19 cellular contexts compared by ENCODE assay signal in the genomic region with DNA sequence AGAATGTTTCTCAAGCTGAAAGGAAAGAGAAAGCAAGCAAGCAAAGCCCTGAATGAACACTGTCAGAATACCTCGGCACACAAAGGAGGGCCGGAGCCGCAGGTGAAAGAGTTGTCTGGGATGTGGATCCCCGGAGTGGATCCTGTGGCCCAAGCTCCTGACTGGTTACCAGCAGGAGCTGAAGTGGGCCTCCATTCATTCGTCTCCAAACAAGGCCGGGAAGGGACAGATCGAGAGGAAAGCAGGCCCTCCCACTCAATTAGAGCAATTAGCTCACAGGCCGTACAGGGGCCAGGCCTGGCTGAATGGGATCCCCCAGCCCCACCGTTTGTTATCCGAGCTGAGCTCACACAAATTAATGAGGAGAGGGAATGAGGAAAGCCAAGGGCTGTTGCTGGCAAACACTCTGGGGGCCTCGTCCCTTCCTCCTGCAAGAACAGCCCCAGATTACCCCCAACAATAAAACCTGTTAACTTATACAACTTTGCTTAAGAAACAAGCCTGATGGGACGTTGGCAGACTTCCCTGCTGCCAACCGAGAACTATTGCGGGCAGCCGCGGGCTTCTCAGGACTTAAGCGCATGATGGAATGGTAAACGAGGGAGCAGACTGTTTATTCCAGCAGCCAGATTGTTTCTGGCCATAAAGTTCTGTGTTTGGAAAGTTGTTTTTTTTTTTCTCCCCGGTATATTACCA.
A peak's percentile ranks its signal among the peaks of the same experiment; 100 is the strongest.
DNase-seq lines count a peak whose midpoint lies in the region; ATAC-seq and TF ChIP-seq lines count a peak whose summit lies in the region.
"Had no signal": no experiment of that assay in that cellular context is flagged by ENCODE, and none has a peak within 500 bp of the region (broad histone marks: within the 10 kb centered on the region; RNA-seq: fewer than 3 reads in every experiment).

No MANE protein-coding gene starts in this region.

- no peaks in the 10 kb centered on the region for H3K9me3 ChIP-seq in endodermal cell (ENCODE audit: control insufficient read depth, low read length)
- no peaks in the 10 kb centered on the region for H3K9me3 ChIP-seq in neural cell (ENCODE audit: low read length)
- no peaks in the 10 kb centered on the region for H3K9me3 ChIP-seq in aorta (ENCODE audit: control insufficient read depth, low read length)
- H3K9me3 ChIP-seq: gastrocnemius medialis, ovary had no signal

- H3K36me3 ChIP-seq in endodermal cell (ENCODE audit: control insufficient read depth, insufficient read depth, low read length): no peaks in the 10 kb centered on the region
- no peaks in the 10 kb centered on the region for H3K36me3 ChIP-seq in neural cell (ENCODE audit: insufficient read depth, low read length)
- no peaks in the 10 kb centered on the region for H3K36me3 ChIP-seq in aorta (ENCODE audit: control insufficient read depth in 1 of 2, insufficient read depth in 2 of 2, low read length in 1 of 2)
- H3K36me3 ChIP-seq: gastrocnemius medialis, ovary had no signal

- no peaks in the 10 kb centered on the region for H3K27me3 ChIP-seq in endodermal cell (ENCODE audit: control insufficient read depth, insufficient read depth, low read length, poor library complexity, severe bottlenecking)
- no peaks in the 10 kb centered on the region for H3K27me3 ChIP-seq in neural cell (ENCODE audit: insufficient read depth, low read depth, low read length)
- no peaks in the 10 kb centered on the region for H3K27me3 ChIP-seq in aorta (ENCODE audit: control insufficient read depth in 1 of 2, insufficient read depth in 2 of 2, low read length in 1 of 2)
- H3K27me3 ChIP-seq: gastrocnemius medialis, ovary had no signal

- peak overlapping the region; percentile 47 for H2AFZ ChIP-seq in neural cell (ENCODE audit: low read depth, low read length)

- H3K4me1 ChIP-seq in endodermal cell (ENCODE audit: control insufficient read depth, insufficient read depth, low read length) (peaks cover 3% of the 10 kb centered on the region), aorta (ENCODE audit: control insufficient read depth in 1 of 2, insufficient read depth in 2 of 2, low read length in 2 of 2) (no peaks in the 10 kb centered on the region)

- no peaks in the 10 kb centered on the region for H3K9me3 Mint-ChIP-seq in endodermal cell
- H3K9me3 Mint-ChIP-seq: activated naive CD8-positive, alpha-beta T cell treated with anti-CD3 and anti-CD28 coated beads, Interleukin-2, amount 10 ng/mL, durations not matched to agents 7 days and 5 days; immature natural killer cell had no signal

- no peak overlapping the region for H3K4me2 ChIP-seq in neural cell (ENCODE audit: low read length)

- no peaks in the 10 kb centered on the region for H3K9me2 ChIP-seq in neural cell (ENCODE audit: insufficient read depth, low read length)

- no peak overlapping the region for H3K27ac Mint-ChIP-seq in endodermal cell
- H3K27ac Mint-ChIP-seq: activated CD4-positive, alpha-beta T cell treated with anti-CD3 and anti-CD28 coated beads for 36 hours; activated naive CD8-positive, alpha-beta T cell treated with anti-CD3 and anti-CD28 coated beads, Interleukin-2, amount 10 ng/mL, durations not matched to agents 7 days and 5 days; immature natural killer cell had no signal

- H3K9ac ChIP-seq in endodermal cell (ENCODE audit: extremely low read depth, low read length, poor library complexity, severe bottlenecking) (no peak overlapping the region), neural cell (ENCODE audit: low read length) (peak overlapping the region; percentile 17)

- no peaks in the 10 kb centered on the region for H3K27me3 Mint-ChIP-seq in endodermal cell (ENCODE audit: insufficient read depth)
- H3K27me3 Mint-ChIP-seq: activated CD4-positive, alpha-beta T cell treated with anti-CD3 and anti-CD28 coated beads for 36 hours had no signal

- DNase-seq in Right ventricle myocardium inferior (ENCODE audit: missing footprints) (peak; percentile 33), left cardiac atrium (no peak), endodermal cell (peak; percentile 68), aorta (no peak)
- DNase-seq in activated naive CD4-positive, alpha-beta T cell treated with Interleukin-2 at 50 U/mL for 16 hours: no peak
- DNase-seq: ACHN; activated CD4-positive, alpha-beta T cell treated with anti-CD3 and anti-CD28 coated beads for 36 hours; activated naive CD8-positive, alpha-beta T cell treated with anti-CD3 and anti-CD28 coated beads, Interleukin-2, amount 10 ng/mL, durations not matched to agents 7 days and 5 days; cerebellar nuclear complex; gastrocnemius medialis; immature natural killer cell; NCI-H2029 treated with DMSO at 0.1 percent for 48 hours; ovary; SHP77 treated with DMSO at 0.1 percent for 48 hours; stimulated activated CD4-positive, alpha-beta T cell treated with anti-CD3 and anti-CD28 coated beads, Interleukin-15, amount 100 ng/mL, for 24 hours; T-helper 2 cell had no signal

- no peaks in the 10 kb centered on the region for H3F3A ChIP-seq in neural cell (ENCODE audit: insufficient read depth, low read length, poor library complexity, severe bottlenecking)

- H3K4me3 Mint-ChIP-seq in endodermal cell: no peak overlapping the region
- H3K4me3 Mint-ChIP-seq: activated CD4-positive, alpha-beta T cell treated with anti-CD3 and anti-CD28 coated beads for 36 hours; activated naive CD8-positive, alpha-beta T cell treated with anti-CD3 and anti-CD28 coated beads, Interleukin-2, amount 10 ng/mL, durations not matched to agents 7 days and 5 days; immature natural killer cell had no signal

- H3K4me1 Mint-ChIP-seq in endodermal cell: peaks cover 24% of the 10 kb centered on the region
- H3K4me1 Mint-ChIP-seq: activated CD4-positive, alpha-beta T cell treated with anti-CD3 and anti-CD28 coated beads for 36 hours; activated naive CD8-positive, alpha-beta T cell treated with anti-CD3 and anti-CD28 coated beads, Interleukin-2, amount 10 ng/mL, durations not matched to agents 7 days and 5 days; immature natural killer cell had no signal

- ATAC-seq in Right ventricle myocardium inferior (no peak), left cardiac atrium (no peak), aorta (ENCODE audit: low FRiP score) (no peak), HG02885 (IDR thresholded peaks at IDR 0.05; ENCODE audit: poor library complexity, unreplicated experiment) (no peak), GM19395 (IDR thresholded peaks at IDR 0.05; ENCODE audit: unreplicated experiment) (no peak)
- ATAC-seq: activated CD4-positive, alpha-beta T cell treated with anti-CD3 and anti-CD28 coated beads for 36 hours; gastrocnemius medialis had no signal

- TF ChIP-seq CTCF in endodermal cell (conservative IDR thresholded peaks at IDR 0.05) (no peak), neural cell (IDR thresholded peaks at IDR 0.05; ENCODE audit: poor library complexity, severe bottlenecking) (no peak)

- no peak overlapping the region for H3K4me3 ChIP-seq in endodermal cell (ENCODE audit: low read length)
- H3K4me3 ChIP-seq in neural cell (ENCODE audit: low read length): no peak overlapping the region
- H3K4me3 ChIP-seq in aorta (ENCODE audit: low read length in 2 of 2): no peak overlapping the region
- H3K4me3 ChIP-seq: gastrocnemius medialis, ovary had no signal

- H3K27ac ChIP-seq in endodermal cell (ENCODE audit: low read depth, low read length): peak overlapping the region; percentile 32
- H3K27ac ChIP-seq in neural cell (ENCODE audit: low read length): no peak overlapping the region
- H3K27ac ChIP-seq in aorta (ENCODE audit: low read depth in 1 of 2, low read length in 2 of 2): no peak overlapping the region
- H3K27ac ChIP-seq: gastrocnemius medialis, ovary had no signal

- no peaks in the 10 kb centered on the region for H4K20me1 ChIP-seq in neural cell (ENCODE audit: insufficient read depth)

- no peaks in the 10 kb centered on the region for H3K79me2 ChIP-seq in neural cell (replicated peaks; ENCODE audit: insufficient read depth, low read length)

- TF ChIP-seq EP300 in neural cell (conservative IDR thresholded peaks at IDR 0.05; ENCODE audit: poor library complexity, severe bottlenecking): no peak

- H3K36me3 Mint-ChIP-seq in endodermal cell (ENCODE audit: low read depth): no peaks in the 10 kb centered on the region
- H3K36me3 Mint-ChIP-seq: activated naive CD8-positive, alpha-beta T cell treated with anti-CD3 and anti-CD28 coated beads, Interleukin-2, amount 10 ng/mL, durations not matched to agents 7 days and 5 days; immature natural killer cell had no signal

- 65 to 71% methylated on average over 13 to 19 of the region's 19 CpGs for WGBS in endodermal cell (ENCODE audit: insufficient coverage in 1 of 2, insufficient read length in 1 of 2), 2 experiments
- WGBS in aorta, 2 donors: 48 to 52% methylated on average over 19 of the region's 19 CpGs

- no peak for TF ChIP-seq RAD21 in neural cell (conservative IDR thresholded peaks at IDR 0.05)

- intact Hi-C loops in Right ventricle myocardium inferior (cut with DNase I) (no loop called here), left cardiac atrium (cut with DNase I) (no loop called here), aorta (cut with DNase I) (no loop called here)

TF ChIP-seq in neural cell, 6 proteins besides CTCF, POLR2A, EP300 and RAD21 (continues in another document):
- TF ChIP-seq TAF1 (IDR thresholded peaks at IDR 0.05; ENCODE audit: low read depth) (no peak), MXI1 (conservative IDR thresholded peaks at IDR 0.05; ENCODE audit: poor library complexity, severe bottlenecking) (no peak)
- TF ChIP-seq, protein P1, sequence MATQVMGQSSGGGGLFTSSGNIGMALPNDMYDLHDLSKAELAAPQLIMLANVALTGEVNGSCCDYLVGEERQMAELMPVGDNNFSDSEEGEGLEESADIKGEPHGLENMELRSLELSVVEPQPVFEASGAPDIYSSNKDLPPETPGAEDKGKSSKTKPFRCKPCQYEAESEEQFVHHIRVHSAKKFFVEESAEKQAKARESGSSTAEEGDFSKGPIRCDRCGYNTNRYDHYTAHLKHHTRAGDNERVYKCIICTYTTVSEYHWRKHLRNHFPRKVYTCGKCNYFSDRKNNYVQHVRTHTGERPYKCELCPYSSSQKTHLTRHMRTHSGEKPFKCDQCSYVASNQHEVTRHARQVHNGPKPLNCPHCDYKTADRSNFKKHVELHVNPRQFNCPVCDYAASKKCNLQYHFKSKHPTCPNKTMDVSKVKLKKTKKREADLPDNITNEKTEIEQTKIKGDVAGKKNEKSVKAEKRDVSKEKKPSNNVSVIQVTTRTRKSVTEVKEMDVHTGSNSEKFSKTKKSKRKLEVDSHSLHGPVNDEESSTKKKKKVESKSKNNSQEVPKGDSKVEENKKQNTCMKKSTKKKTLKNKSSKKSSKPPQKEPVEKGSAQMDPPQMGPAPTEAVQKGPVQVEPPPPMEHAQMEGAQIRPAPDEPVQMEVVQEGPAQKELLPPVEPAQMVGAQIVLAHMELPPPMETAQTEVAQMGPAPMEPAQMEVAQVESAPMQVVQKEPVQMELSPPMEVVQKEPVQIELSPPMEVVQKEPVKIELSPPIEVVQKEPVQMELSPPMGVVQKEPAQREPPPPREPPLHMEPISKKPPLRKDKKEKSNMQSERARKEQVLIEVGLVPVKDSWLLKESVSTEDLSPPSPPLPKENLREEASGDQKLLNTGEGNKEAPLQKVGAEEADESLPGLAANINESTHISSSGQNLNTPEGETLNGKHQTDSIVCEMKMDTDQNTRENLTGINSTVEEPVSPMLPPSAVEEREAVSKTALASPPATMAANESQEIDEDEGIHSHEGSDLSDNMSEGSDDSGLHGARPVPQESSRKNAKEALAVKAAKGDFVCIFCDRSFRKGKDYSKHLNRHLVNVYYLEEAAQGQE (IDR thresholded peaks at IDR 0.05; ENCODE audit: borderline replicate concordance): no peak

Comparison
In these comparisons a context has a peak if more than half of its experiments do, and no peak if none do; other contexts are left out.
1. DNase-seq: peak in Right ventricle myocardium inferior (single experiment) and endodermal cell (single experiment); none in left cardiac atrium (single experiment), aorta (0 of 2) and activated naive CD4-positive, alpha-beta T cell treated with Interleukin-2 at 50 U/mL for 16 hours (single experiment).